Comparison of ENCODE assay signal across 8 cellular contexts in genomic region chr3:131033480-131034080, GRCh38. TPM values are rescaled to one million over a fixed set of nuclear protein-coding genes. Genes with fewer than 3 reads are reported as not detected.
A peak's percentile ranks its signal among the peaks of the same experiment; 100 is the strongest.
DNase-seq lines count a peak whose midpoint lies in the region; ATAC-seq and TF ChIP-seq lines count a peak whose summit lies in the region.

No MANE protein-coding gene starts in this region.

- in situ Hi-C loops in KBM-7 (cut with MboI; ENCODE audit: low pct_unique_long_range_greater_than_20kb, low sequenced_read_pairs), result loop anchor here (25.0 kb wide), 1 partner anchor 979 kb away; no protein-coding TSS in a partner anchor

- H3K4me1 ChIP-seq in SJCRH30 (no peaks in the 10 kb centered on the region), esophagus squamous epithelium (no peaks in the 10 kb centered on the region)

- intact Hi-C loops in esophagus squamous epithelium (cut with DNase I), result no loop called here

- no peak for TF ChIP-seq POLR2A in esophagus squamous epithelium (IDR thresholded peaks at IDR 0.05)

- peak; percentile 52 for TF ChIP-seq CTCF in GM12864 (IDR thresholded peaks at IDR 0.05; ENCODE audit: low read depth, low read length, missing control alignments)
- TF ChIP-seq CTCF in esophagus squamous epithelium (IDR thresholded peaks at IDR 0.05), result peak in 5 of 6 experiments; percentile 46 to 69 (median 52)

- H3K4me3 ChIP-seq in GM12864 (ENCODE audit: low read depth, low read length) (no peak overlapping the region), SJCRH30 (no peak overlapping the region), esophagus squamous epithelium (no peak overlapping the region)

- no peaks in the 10 kb centered on the region for H3K36me3 ChIP-seq in SJCRH30
- no peaks in the 10 kb centered on the region for H3K36me3 ChIP-seq in esophagus squamous epithelium

- H3K9me3 ChIP-seq in SJCRH30 (replicated peaks) (no peaks in the 10 kb centered on the region), esophagus squamous epithelium (no peaks in the 10 kb centered on the region)

- H3K27ac ChIP-seq in SJCRH30 (no peak overlapping the region), esophagus squamous epithelium (no peak overlapping the region)

- DNase-seq in AG20443 (ENCODE audit: low spot score), result peak; percentile 10
- DNase-seq in GM12864 (ENCODE audit: low read depth), result peak; percentile 13
- peak; percentile 68 for DNase-seq in KBM-7
- peak; percentile 13 to 72 for DNase-seq in SJCRH30
- no peak for DNase-seq in esophagus squamous epithelium (lab: John Stamatoyannopoulos, UW)
- peak; percentile 62 for DNase-seq in pons (ENCODE audit: low spot score)
- no peak for DNase-seq in NCI-H187 treated with DMSO at 0.1 percent for 48 hours (lab: John Stamatoyannopoulos, UW)

- WGBS in esophagus squamous epithelium, 2 donors, result 13 to 25% methylated on average over 1 of the region's 1 CpG

- H3K27me3 ChIP-seq in SJCRH30 (no peaks in the 10 kb centered on the region), esophagus squamous epithelium (no peaks in the 10 kb centered on the region)

- no peak for ATAC-seq in GM19395 (IDR thresholded peaks at IDR 0.05; ENCODE audit: unreplicated experiment)

RNA-seq across cellular contexts. Expression of gene NEK11, which starts 6.9 kb away (rescaled TPM):
- 1.9 and 2.0 TPM in 2 replicates for total RNA-seq in SJCRH30 (2014; rRNA removed; shearing (Covaris generic))
- 1 to 10 TPM; 1.6 to 8.5 (median 3.4) TPM for total RNA-seq in esophagus squamous epithelium

RNA-seq across cellular contexts. Expression of gene ASTE1, which starts 7.0 kb away (rescaled TPM):
- 10.4 and 10.5 TPM in 2 replicates for total RNA-seq in SJCRH30 (2014; rRNA removed; shearing (Covaris generic))
- 1 to 10 TPM; 1.6 to 5.5 (median 3.9) TPM for total RNA-seq in esophagus squamous epithelium

Comparison
In these comparisons a context has a peak if more than half of its experiments do, and no peak if none do; other contexts are left out.
1. DNase-seq: peak in AG20443 (single experiment), GM12864 (single experiment), KBM-7 (single experiment), SJCRH30 (2 of 2) and pons (single experiment); none in esophagus squamous epithelium (single experiment) and NCI-H187 treated with DMSO at 0.1 percent for 48 hours (single experiment).